ENCODE assay signal across 8 cellular contexts in the genomic region with DNA sequence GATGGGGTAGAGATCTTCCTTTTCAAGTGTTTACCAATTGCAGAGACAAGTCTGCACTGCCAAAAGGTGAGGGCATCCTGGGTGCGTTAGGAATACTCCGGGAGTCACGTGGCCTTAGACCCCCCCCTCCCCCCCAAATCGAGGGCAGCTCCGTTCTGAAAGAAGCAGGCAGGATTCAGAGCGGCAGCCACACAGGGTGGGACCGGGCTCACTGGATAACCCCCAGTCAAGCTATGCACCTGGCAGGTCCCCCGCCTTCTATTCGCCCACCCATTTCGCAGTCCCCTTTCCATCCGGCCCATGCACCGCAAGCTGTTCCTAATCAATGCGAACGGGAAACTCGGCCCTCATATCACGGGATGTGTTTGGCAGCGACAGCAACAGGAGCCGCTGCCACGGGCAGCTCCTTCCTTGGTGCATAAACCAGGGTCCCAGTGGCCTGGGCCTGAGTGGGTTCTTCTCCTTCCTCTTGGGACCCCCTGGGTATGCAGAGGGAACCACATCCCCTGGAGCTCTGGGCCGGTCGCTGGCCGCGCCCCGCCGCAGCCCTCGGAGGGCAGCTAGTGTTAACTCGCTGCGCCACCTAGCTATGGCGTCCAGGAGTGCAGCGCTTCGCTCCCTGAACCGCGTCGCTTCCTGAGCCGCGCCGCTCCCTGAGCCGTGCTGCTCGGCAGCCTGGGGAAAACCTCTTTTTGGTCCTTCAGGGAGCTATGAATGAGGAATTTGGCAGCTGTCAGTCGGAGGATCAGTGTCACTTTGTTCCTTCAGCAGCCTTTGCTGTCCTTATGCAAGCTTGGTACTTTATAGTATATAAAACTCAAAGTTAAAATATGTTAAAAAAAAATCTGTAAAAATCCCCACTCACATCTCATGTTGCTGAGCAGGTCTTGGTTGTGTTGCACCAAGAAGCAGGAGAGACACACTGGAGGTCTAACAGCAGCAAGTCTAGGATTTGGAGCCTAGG. TPM values are rescaled to one million over a fixed set of nuclear protein-coding genes. Genes with fewer than 3 reads are reported as not detected.
DNase-seq lines count a peak whose midpoint lies in the region; ATAC-seq and TF ChIP-seq lines count a peak whose summit lies in the region.

No MANE protein-coding gene starts in this region.

- H3K79me2 ChIP-seq in smooth muscle cell (ENCODE audit: low read depth), result no peaks in the 10 kb centered on the region

- peak overlapping the region; percentile 81 for H3K4me3 ChIP-seq in CD8-positive, alpha-beta memory T cell (ENCODE audit: low read length)
- peak overlapping the region; percentile 54 for H3K4me3 ChIP-seq in smooth muscle cell

- peaks cover 4% of the 10 kb centered on the region for H3K27me3 ChIP-seq in CD8-positive, alpha-beta memory T cell (ENCODE audit: insufficient read depth, low read length, poor library complexity, severe bottlenecking)
- H3K27me3 ChIP-seq in smooth muscle cell (ENCODE audit: low read depth), result peaks cover 15% of the 10 kb centered on the region

- H3K4me1 ChIP-seq in CD8-positive, alpha-beta memory T cell (ENCODE audit: insufficient read depth, low read length), result peaks cover 16% of the 10 kb centered on the region
- peaks cover 27% of the 10 kb centered on the region for H3K4me1 ChIP-seq in smooth muscle cell (ENCODE audit: low read depth)

- TF ChIP-seq CTCF in smooth muscle cell (IDR thresholded peaks at IDR 0.05; ENCODE audit: borderline replicate concordance, insufficient read depth, poor library complexity, severe bottlenecking), result peak; percentile 89

- H3K4me3 Mint-ChIP-seq in CD8-positive, alpha-beta memory T cell, result peak overlapping the region; percentile 72 to 94 (median 77)

- H3K9me3 ChIP-seq in CD8-positive, alpha-beta memory T cell (ENCODE audit: low read length), result no peaks in the 10 kb centered on the region
- no peaks in the 10 kb centered on the region for H3K9me3 ChIP-seq in smooth muscle cell (replicated peaks; ENCODE audit: low read depth)

- H3K36me3 Mint-ChIP-seq in CD8-positive, alpha-beta memory T cell, result no peaks in the 10 kb centered on the region

- CTCF ChIA-PET in CD8-positive, alpha-beta memory T cell (lab: Charles Lee), result interaction anchor here (0.6 to 4.1 kb wide), 38 partner anchors 9 to 1782 kb away, joined by 3 to 95 read pairs (median 6); a partner anchor contains a TSS

- POLR2A ChIA-PET in CD8-positive, alpha-beta memory T cell (lab: Charles Lee), result interaction anchor here (0.7 kb wide), 1 partner anchor 96 kb away, joined by 3 read pairs; no protein-coding TSS in a partner anchor

- ATAC-seq in activated CD4-positive, CD25-positive, alpha-beta regulatory T cell treated with anti-CD3 and anti-CD28 coated beads, Interleukin-2, amount 50 U/mL, for 24 hours, result peak; percentile 90 to 97
- ATAC-seq in GM19395 (IDR thresholded peaks at IDR 0.05; ENCODE audit: unreplicated experiment), result no peak

- H3F3A ChIP-seq in smooth muscle cell (ENCODE audit: low read depth), result no peaks in the 10 kb centered on the region

- H3K27ac ChIP-seq in CD8-positive, alpha-beta memory T cell (ENCODE audit: low read depth, low read length), result no peak overlapping the region
- no peak overlapping the region for H3K27ac ChIP-seq in smooth muscle cell (ENCODE audit: low read depth)

- DNase-seq in CD8-positive, alpha-beta memory T cell, result peak; percentile 63 to 76 (median 67)
- DNase-seq in HCEC 1CT, result peak; percentile 66
- peak; percentile 62 for DNase-seq in NCI-H2196 treated with DMSO at 0.1 percent for 48 hours (lab: John Stamatoyannopoulos, UW; ENCODE audit: unreplicated experiment)
- peak; percentile 56 for DNase-seq in central memory CD4-positive, alpha-beta T cell
- peak; percentile 93 for DNase-seq in inferior parietal cortex (ENCODE audit: extremely low spot score)
- peak; percentile 48 for DNase-seq in smooth muscle cell (lab: John Stamatoyannopoulos, UW; ENCODE audit: unreplicated experiment)

- H3K4me1 Mint-ChIP-seq in CD8-positive, alpha-beta memory T cell, result peaks cover 8 to 11% (median 11%) of the 10 kb centered on the region in 3 donors

- peak overlapping the region; percentile 69 for H2AFZ ChIP-seq in smooth muscle cell (ENCODE audit: low read depth)

- H3K4me2 ChIP-seq in smooth muscle cell, result peak overlapping the region; percentile 90

- no peaks in the 10 kb centered on the region for H3K36me3 ChIP-seq in CD8-positive, alpha-beta memory T cell (ENCODE audit: insufficient read depth, low read length)
- H3K36me3 ChIP-seq in smooth muscle cell (ENCODE audit: low read depth), result no peaks in the 10 kb centered on the region

- 2% methylated on average over 33 of the region's 40 CpGs for WGBS in smooth muscle cell (ENCODE audit: low lambda C conversion rate)

- H3K9ac ChIP-seq in smooth muscle cell (ENCODE audit: low read depth), result no peak overlapping the region

- no peaks in the 10 kb centered on the region for H4K20me1 ChIP-seq in smooth muscle cell (ENCODE audit: low read depth)

- peak overlapping the region in 3 of 8 donors; percentile 23 to 66 (median 47) for H3K27ac Mint-ChIP-seq in CD8-positive, alpha-beta memory T cell

- no peaks in the 10 kb centered on the region for H3K9me3 Mint-ChIP-seq in CD8-positive, alpha-beta memory T cell

- H3K27me3 Mint-ChIP-seq in CD8-positive, alpha-beta memory T cell, result peaks cover 15 to 33% of the 10 kb centered on the region in 2 donors

RNA-seq across cellular contexts. Expression of a gene that starts 41.4 kb away (rescaled TPM):
- 1 to 10 TPM; 2.3 to 2.5 TPM for total RNA-seq in CD8-positive, alpha-beta memory T cell
- polyA plus RNA-seq in CD8-positive, alpha-beta memory T cell, result 4.1 TPM
- total RNA-seq in smooth muscle cell, result 2.2 and 2.8 TPM in 2 replicates
- 2.1 and 3.2 TPM in 2 replicates for polyA plus RNA-seq in smooth muscle cell

RNA-seq across cellular contexts. Expression of a gene that starts 55.3 kb away (rescaled TPM):
- 100 to 1,000 TPM; 138 TPM for total RNA-seq in CD8-positive, alpha-beta memory T cell
- 18.2 TPM for polyA plus RNA-seq in CD8-positive, alpha-beta memory T cell
- total RNA-seq in smooth muscle cell, result 19.1 and 21.9 TPM in 2 replicates
- 37.4 and 44.3 TPM in 2 replicates for polyA plus RNA-seq in smooth muscle cell

RNA-seq across cellular contexts. Expression of a gene that starts 56.8 kb away (rescaled TPM):
- 100 to 1,000 TPM in 1 of 2 experiments, 10 to 100 TPM in 1; 89.9 to 111 TPM for total RNA-seq in CD8-positive, alpha-beta memory T cell
- polyA plus RNA-seq in CD8-positive, alpha-beta memory T cell, result 3.9 TPM
- 34.1 and 44.6 TPM in 2 replicates for total RNA-seq in smooth muscle cell
- 9.9 and 12.8 TPM in 2 replicates for polyA plus RNA-seq in smooth muscle cell
